Comparison of ENCODE assay signal across 21 cellular contexts in genomic region chr9:93319992-93320490, GRCh38.
DNase-seq lines count a peak whose midpoint lies in the region; ATAC-seq lines count a peak whose summit lies in the region.
"Had no signal": no experiment of that assay in that cellular context is flagged by ENCODE, and none has a peak within 500 bp of the region (broad histone marks: within the 10 kb centered on the region; RNA-seq: fewer than 3 reads in every experiment).

No MANE protein-coding gene starts in this region.

- H3K79me1 ChIP-seq in mesenchymal stem cell (replicated peaks; ENCODE audit: low read length, poor library complexity, severe bottlenecking): no peaks in the 10 kb centered on the region

- no peak overlapping the region for H3K4me3 ChIP-seq in mesenchymal stem cell (ENCODE audit: insufficient read depth in 1 of 2, low read depth in 1 of 2, low read length in 2 of 2)
- H3K4me3 ChIP-seq: gastrocnemius medialis, GM23338, SJSA1, thoracic aorta had no signal

- H2BK120ac ChIP-seq in mesenchymal stem cell (ENCODE audit: low read depth, low read length): no peak overlapping the region

- H3K4me2 ChIP-seq in mesenchymal stem cell (ENCODE audit: low read length, poor library complexity, severe bottlenecking): no peak overlapping the region
- H3K4me2 ChIP-seq: GM23338 had no signal

- no peak overlapping the region for H3K23ac ChIP-seq in mesenchymal stem cell (ENCODE audit: low read length in 2 of 2)

- H2AK5ac ChIP-seq in mesenchymal stem cell (ENCODE audit: low read length, severe bottlenecking): no peak overlapping the region

- H2BK15ac ChIP-seq in mesenchymal stem cell (ENCODE audit: low read depth, poor library complexity, severe bottlenecking): no peak overlapping the region

- WGBS in mesenchymal stem cell: 82% methylated on average over 17 of the region's 19 CpGs

- no peak overlapping the region for H4K91ac ChIP-seq in mesenchymal stem cell (ENCODE audit: low read length)

- DNase-seq in COLO668 (lab: John Stamatoyannopoulos, UW; ENCODE audit: unreplicated experiment): peak; percentile 31
- peak; percentile 52 for DNase-seq in DMS79 treated with DMSO at 0.1 percent for 48 hours (lab: John Stamatoyannopoulos, UW)
- peak; percentile 42 for DNase-seq in NCI-H748 treated with DMSO at 0.1 percent for 48 hours (lab: John Stamatoyannopoulos, UW)
- no peak for DNase-seq in mesenchymal stem cell
- DNase-seq in GOT3 (lab: John Stamatoyannopoulos, UW): no peak
- no peak for DNase-seq in NCI-H2029 treated with DMSO at 0.1 percent for 48 hours (lab: John Stamatoyannopoulos, UW)
- DNase-seq: activated CD4-positive, alpha-beta T cell treated with anti-CD3 and anti-CD28 coated beads for 48 hours; CD8-positive, alpha-beta memory T cell; erythroblast; gastrocnemius medialis; NCI-H1436; NCI-H82; occipital lobe; retina; stimulated activated CD4-positive, alpha-beta T cell treated with anti-CD3 and anti-CD28 coated beads, Interleukin-4, amount 100 ng/mL, for 24 hours; stimulated activated naive CD4-positive, alpha-beta T cell treated with Interleukin-2 at 50 U/mL for 16 hours; T-helper 2 cell had no signal

- no peak overlapping the region for H3K27ac ChIP-seq in mesenchymal stem cell (ENCODE audit: low read length, poor library complexity, severe bottlenecking)
- H3K27ac ChIP-seq: gastrocnemius medialis, SJSA1, thoracic aorta had no signal

- H3K18ac ChIP-seq in mesenchymal stem cell (ENCODE audit: low read depth in 1 of 2, low read length in 2 of 2): no peak overlapping the region

- no peak overlapping the region for H3K14ac ChIP-seq in mesenchymal stem cell (ENCODE audit: low read length in 2 of 2)

- H3K4me1 ChIP-seq in mesenchymal stem cell (ENCODE audit: control insufficient read depth, insufficient read depth, low read depth, low read length): no peaks in the 10 kb centered on the region
- H3K4me1 ChIP-seq: gastrocnemius medialis had no signal

- no peak overlapping the region for H2BK5ac ChIP-seq in mesenchymal stem cell (ENCODE audit: low read depth, low read length, poor library complexity, severe bottlenecking)

- no peak overlapping the region for H2BK12ac ChIP-seq in mesenchymal stem cell (ENCODE audit: low read length in 2 of 2)

- no peak for ATAC-seq in GM19397 (IDR thresholded peaks at IDR 0.05; ENCODE audit: unreplicated experiment)
- ATAC-seq: gastrocnemius medialis, GM23338 had no signal

- H3K9ac ChIP-seq in mesenchymal stem cell (ENCODE audit: low read length): no peak overlapping the region

- peaks cover 21 to 35% of the 10 kb centered on the region in 2 experiments for H3K27me3 ChIP-seq in mesenchymal stem cell (ENCODE audit: control insufficient read depth in 1 of 2, insufficient read depth in 1 of 2, low read length in 2 of 2)
- H3K27me3 ChIP-seq: gastrocnemius medialis, SJSA1 had no signal

- H3K4ac ChIP-seq in mesenchymal stem cell (ENCODE audit: low read depth in 1 of 2, low read length in 2 of 2): no peak overlapping the region

- H3K9me3 ChIP-seq in mesenchymal stem cell (ENCODE audit: control insufficient read depth, low read length): no peaks in the 10 kb centered on the region
- H3K9me3 ChIP-seq: gastrocnemius medialis, SJSA1, thoracic aorta had no signal

- H4K8ac ChIP-seq in mesenchymal stem cell (ENCODE audit: low read length): no peak overlapping the region

- no peaks in the 10 kb centered on the region for H3K36me3 ChIP-seq in mesenchymal stem cell (ENCODE audit: control insufficient read depth in 1 of 2, insufficient read depth in 2 of 2, low read depth in 1 of 2, low read length in 2 of 2)
- H3K36me3 ChIP-seq: gastrocnemius medialis, SJSA1, thoracic aorta had no signal

- peak overlapping the region; percentile 31 for H2AFZ ChIP-seq in mesenchymal stem cell (ENCODE audit: low read depth, low read length)
- H2AFZ ChIP-seq: GM23338 had no signal

Comparison
In these comparisons a context has a peak if more than half of its experiments do, and no peak if none do; other contexts are left out.
1. DNase-seq: peak in COLO668 (single experiment), DMS79 treated with DMSO at 0.1 percent for 48 hours (single experiment) and NCI-H748 treated with DMSO at 0.1 percent for 48 hours (single experiment); none in mesenchymal stem cell (single experiment), GOT3 (single experiment) and NCI-H2029 treated with DMSO at 0.1 percent for 48 hours (single experiment).